Comparison of ENCODE assay signal across 25 cellular contexts in the genomic region with DNA sequence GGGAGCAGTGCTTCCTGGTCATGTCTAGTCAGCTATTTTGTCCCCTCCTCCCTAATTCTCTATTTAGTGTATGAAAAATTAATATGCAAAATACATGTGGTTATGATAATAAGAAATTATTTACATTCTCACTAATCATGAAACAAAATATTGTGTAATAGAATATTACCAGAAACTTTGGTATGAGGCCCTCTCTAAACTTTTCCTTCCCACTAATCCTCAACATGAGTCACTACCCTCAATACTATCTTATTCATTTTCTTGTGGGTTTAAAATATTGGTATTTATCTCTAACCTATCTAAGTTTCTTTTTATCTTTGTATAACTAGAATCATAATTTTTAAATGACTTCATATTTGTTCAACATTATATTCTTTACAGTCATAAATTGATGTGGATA.
"Had no signal": no experiment of that assay in that cellular context is flagged by ENCODE, and none has a peak within 500 bp of the region (broad histone marks: within the 10 kb centered on the region; RNA-seq: fewer than 3 reads in every experiment).

No MANE protein-coding gene starts in this region.

- H3K9me3 ChIP-seq: ascending aorta, body of pancreas had no signal

- H3K4me1 Mint-ChIP-seq: activated CD8-positive, alpha-beta memory T cell treated with anti-CD3 and anti-CD28 coated beads, Interleukin-2, amount 10 ng/mL, durations not matched to agents 7 days and 5 days; activated naive CD4-positive, alpha-beta T cell treated with anti-CD3 and anti-CD28 coated beads, Interleukin-2, amount 50 U/mL, for 24 hours; central memory CD8-positive, alpha-beta T cell; T-helper 17 cell; WTC11 had no signal

- H3K36me3 ChIP-seq: ascending aorta had no signal

- H3K36me3 Mint-ChIP-seq: activated CD8-positive, alpha-beta memory T cell treated with anti-CD3 and anti-CD28 coated beads, Interleukin-2, amount 10 ng/mL, durations not matched to agents 7 days and 5 days; activated naive CD4-positive, alpha-beta T cell treated with anti-CD3 and anti-CD28 coated beads, Interleukin-2, amount 50 U/mL, for 24 hours had no signal

- ATAC-seq: activated CD8-positive, alpha-beta memory T cell treated with anti-CD3 and anti-CD28 coated beads, Interleukin-2, amount 10 ng/mL, durations not matched to agents 7 days and 5 days; activated CD8-positive, alpha-beta T cell treated with anti-CD3 and anti-CD28 coated beads, Interleukin-2, amount 10 ng/mL, durations not matched to agents 7 days and 5 days; body of pancreas; T-helper 17 cell; WTC11 had no signal

- H3K27ac Mint-ChIP-seq: activated CD8-positive, alpha-beta memory T cell treated with anti-CD3 and anti-CD28 coated beads, Interleukin-2, amount 10 ng/mL, durations not matched to agents 7 days and 5 days; activated CD8-positive, alpha-beta T cell treated with anti-CD3 and anti-CD28 coated beads, Interleukin-2, amount 10 ng/mL, durations not matched to agents 7 days and 5 days; activated naive CD4-positive, alpha-beta T cell treated with anti-CD3 and anti-CD28 coated beads, Interleukin-2, amount 50 U/mL, for 24 hours; activated T-cell treated with anti-CD3 and anti-CD28 coated beads, Interleukin-2, amount 50 U/mL, for 24 hours; activated T-helper 1 cell treated with anti-CD3 and anti-CD28 coated beads, Interleukin-12 subunit alpha, Interleukin-12 subunit beta, Interleukin-2, Interleukin-4 antibody, amounts not matched to agents 30 ng/mL and 10 ng/mL and 1 ng/mL, durations not matched to agents 14 hours and 24 hours and 36 hours; T-helper 17 cell; WTC11 had no signal

- DNase-seq: activated CD4-positive, alpha-beta T cell treated with anti-CD3 and anti-CD28 coated beads for 48 hours; activated CD4-positive, alpha-beta T cell treated with anti-CD3 and anti-CD28 coated beads, Interleukin-2, amount 50 U/mL, for 4 hours; activated CD4-positive, CD25-positive, alpha-beta regulatory T cell treated with anti-CD3 and anti-CD28 coated beads, Interleukin-2, amount 50 U/mL, for 72 hours; activated CD8-positive, alpha-beta memory T cell treated with anti-CD3 and anti-CD28 coated beads, Interleukin-2, amount 10 ng/mL, durations not matched to agents 7 days and 5 days; activated CD8-positive, alpha-beta T cell treated with anti-CD3 and anti-CD28 coated beads, Interleukin-2, amount 10 ng/mL, durations not matched to agents 7 days and 5 days; activated effector memory CD4-positive, alpha-beta T cell treated with Interleukin-2 at 50 U/mL for 16 hours; activated naive CD4-positive, alpha-beta T cell; activated T-cell treated with anti-CD3 and anti-CD28 coated beads, Interleukin-2, amount 50 U/mL, for 24 hours; amniotic stem cell; body of pancreas; Karpas-422; NCI-H1092 treated with DMSO at 0.1 percent for 48 hours; NCI-H1417 treated with DMSO at 0.1 percent for 48 hours; NCI-H1694; NCI-H2029; NCI-H2107; NCI-H510A treated with DMSO at 0.1 percent for 48 hours; SIG-M5; T-helper 9 cell had no signal

- H3K4me1 ChIP-seq: ascending aorta, body of pancreas had no signal

- H3K9me3 Mint-ChIP-seq: activated naive CD4-positive, alpha-beta T cell treated with anti-CD3 and anti-CD28 coated beads, Interleukin-2, amount 50 U/mL, for 24 hours had no signal

- H3K27me3 Mint-ChIP-seq: activated CD8-positive, alpha-beta memory T cell treated with anti-CD3 and anti-CD28 coated beads, Interleukin-2, amount 10 ng/mL, durations not matched to agents 7 days and 5 days; activated naive CD4-positive, alpha-beta T cell treated with anti-CD3 and anti-CD28 coated beads, Interleukin-2, amount 50 U/mL, for 24 hours; activated T-cell treated with anti-CD3 and anti-CD28 coated beads, Interleukin-2, amount 50 U/mL, for 24 hours; central memory CD8-positive, alpha-beta T cell; T-helper 17 cell had no signal

- H3K4me3 ChIP-seq: ascending aorta, body of pancreas had no signal

- H3K27me3 ChIP-seq: ascending aorta, body of pancreas had no signal

- H3K27ac ChIP-seq: ascending aorta, body of pancreas had no signal

- H3K4me3 Mint-ChIP-seq: activated CD8-positive, alpha-beta memory T cell treated with anti-CD3 and anti-CD28 coated beads, Interleukin-2, amount 10 ng/mL, durations not matched to agents 7 days and 5 days; activated CD8-positive, alpha-beta T cell treated with anti-CD3 and anti-CD28 coated beads, Interleukin-2, amount 10 ng/mL, durations not matched to agents 7 days and 5 days; activated naive CD4-positive, alpha-beta T cell treated with anti-CD3 and anti-CD28 coated beads, Interleukin-2, amount 50 U/mL, for 24 hours; activated T-cell treated with anti-CD3 and anti-CD28 coated beads, Interleukin-2, amount 50 U/mL, for 24 hours; activated T-helper 1 cell treated with anti-CD3 and anti-CD28 coated beads, Interleukin-12 subunit alpha, Interleukin-12 subunit beta, Interleukin-2, Interleukin-4 antibody, amounts not matched to agents 30 ng/mL and 10 ng/mL and 1 ng/mL, durations not matched to agents 14 hours and 24 hours and 36 hours; central memory CD8-positive, alpha-beta T cell; T-helper 17 cell; WTC11 had no signal
